8 cellular contexts compared by ENCODE assay signal in the genomic region with DNA sequence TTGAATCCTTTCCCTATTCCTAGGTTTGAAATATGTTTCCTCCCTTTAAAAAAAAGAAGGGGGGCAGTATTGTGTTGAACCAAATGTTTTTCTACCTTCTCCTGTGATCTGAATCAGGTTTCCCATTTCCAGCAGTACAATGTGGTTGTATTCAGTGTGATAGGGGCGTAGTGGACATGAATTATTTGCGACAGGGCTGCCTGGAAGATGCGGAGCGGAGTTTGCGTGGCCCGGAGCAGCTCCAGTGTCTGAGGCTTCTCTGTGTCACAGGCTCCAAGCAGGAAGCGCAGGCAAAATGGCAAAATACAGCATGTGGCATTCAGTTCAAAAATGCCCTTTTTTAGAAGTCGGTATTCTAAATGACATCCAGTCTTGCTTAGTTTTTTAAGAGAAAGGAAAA.
A peak's percentile ranks its signal among the peaks of the same experiment; 100 is the strongest.
DNase-seq lines count a peak whose midpoint lies in the region; ATAC-seq and TF ChIP-seq lines count a peak whose summit lies in the region.

No MANE protein-coding gene starts in this region.

- no peak for TF ChIP-seq CTCF in AG09309 (IDR thresholded peaks at IDR 0.05; ENCODE audit: control insufficient read depth, insufficient read depth, low read depth, low read length, missing control alignments)
- TF ChIP-seq CTCF in fibroblast of pulmonary artery (IDR thresholded peaks at IDR 0.05; ENCODE audit: low read length, missing control alignments) = no peak
- no peak for TF ChIP-seq CTCF in natural killer cell (IDR thresholded peaks at IDR 0.05)

- H3K27me3 Mint-ChIP-seq in natural killer cell (ENCODE audit: low read depth in 2 of 2) = no peaks in the 10 kb centered on the region
- no peaks in the 10 kb centered on the region for H3K27me3 Mint-ChIP-seq in stimulated activated naive CD8-positive, alpha-beta T cell treated with anti-CD3 and anti-CD28 coated beads, Interleukin-15, Interleukin-2, amounts not matched to agents 100 ng/mL and 50 ng/mL, for 24 hours

- H3K4me1 Mint-ChIP-seq in natural killer cell = peaks cover 38 to 44% of the 10 kb centered on the region in 2 donors
- peaks cover 49% of the 10 kb centered on the region for H3K4me1 Mint-ChIP-seq in stimulated activated naive CD8-positive, alpha-beta T cell treated with anti-CD3 and anti-CD28 coated beads, Interleukin-15, Interleukin-2, amounts not matched to agents 100 ng/mL and 50 ng/mL, for 24 hours (ENCODE audit: low read depth)

- peak overlapping the region; percentile 66 for H3K4me3 ChIP-seq in AG09309 (ENCODE audit: control insufficient read depth, low read depth, low read length)
- peak overlapping the region; percentile 69 for H3K4me3 ChIP-seq in fibroblast of pulmonary artery (replicated peaks; ENCODE audit: low read depth, low read length)

- peak overlapping the region; percentile 96 to 98 for H3K27ac Mint-ChIP-seq in natural killer cell
- H3K27ac Mint-ChIP-seq in stimulated activated naive CD8-positive, alpha-beta T cell treated with anti-CD3 and anti-CD28 coated beads, Interleukin-15, Interleukin-2, amounts not matched to agents 100 ng/mL and 50 ng/mL, for 24 hours = peak overlapping the region; percentile 93

- H3K9me3 Mint-ChIP-seq in natural killer cell = no peaks in the 10 kb centered on the region
- H3K9me3 Mint-ChIP-seq in stimulated activated naive CD8-positive, alpha-beta T cell treated with anti-CD3 and anti-CD28 coated beads, Interleukin-15, Interleukin-2, amounts not matched to agents 100 ng/mL and 50 ng/mL, for 24 hours = no peaks in the 10 kb centered on the region

- H3K36me3 Mint-ChIP-seq in natural killer cell = no peaks in the 10 kb centered on the region
- no peaks in the 10 kb centered on the region for H3K36me3 Mint-ChIP-seq in stimulated activated naive CD8-positive, alpha-beta T cell treated with anti-CD3 and anti-CD28 coated beads, Interleukin-15, Interleukin-2, amounts not matched to agents 100 ng/mL and 50 ng/mL, for 24 hours (ENCODE audit: low read depth)

- DNase-seq in AG09309 (ENCODE audit: low read depth) (peak; percentile 82), KG1 (lab: John Stamatoyannopoulos, UW) (peak; percentile 60), fibroblast of pulmonary artery (ENCODE audit: low read depth) (peak; percentile 94), natural killer cell (peak; percentile 81)
- DNase-seq in activated T-helper 9 cell treated with anti-CD3 and anti-CD28 coated beads, Interleukin-2, amount 50 U/mL, for 16 hours (ENCODE audit: low read depth) = peak; percentile 49

- H3K4me3 Mint-ChIP-seq in natural killer cell = peak overlapping the region; percentile 99
- peak overlapping the region; percentile 94 for H3K4me3 Mint-ChIP-seq in stimulated activated naive CD8-positive, alpha-beta T cell treated with anti-CD3 and anti-CD28 coated beads, Interleukin-15, Interleukin-2, amounts not matched to agents 100 ng/mL and 50 ng/mL, for 24 hours

- peak; percentile 33 for ATAC-seq in GM19395 (IDR thresholded peaks at IDR 0.05; ENCODE audit: unreplicated experiment)
- ATAC-seq in natural killer cell = peak; percentile 59 to 68 (median 63)

- intact Hi-C loops in natural killer cell (cut with micrococcal nuclease) = loop anchor here (1.0 kb wide), 1 partner anchor 205 kb away; the partner anchor contains the start of gene IGF1R

TF ChIP-seq in PFSK-1, 5 proteins besides CTCF, POLR2A, EP300 and RAD21:
- TF ChIP-seq TAF1 (IDR thresholded peaks at IDR 0.05; ENCODE audit: borderline replicate concordance, insufficient read depth, low read length) (no peak), FOXP2 (optimal IDR thresholded peaks at IDR 0.05; ENCODE audit: borderline replicate concordance, extremely low read depth, extremely low read length, insufficient read depth) (peak; percentile 84), SIN3A (IDR thresholded peaks at IDR 0.05; ENCODE audit: borderline replicate concordance, insufficient read depth, low read length) (peak; percentile 95)

Comparison
In these comparisons a context has a peak if more than half of its experiments do, and no peak if none do; other contexts are left out.
1. Peak in every context shown above with its lines: DNase-seq, ATAC-seq and H3K4me3 ChIP-seq.